Comparison of ENCODE assay signal across 1 cellular context in the genomic region with DNA sequence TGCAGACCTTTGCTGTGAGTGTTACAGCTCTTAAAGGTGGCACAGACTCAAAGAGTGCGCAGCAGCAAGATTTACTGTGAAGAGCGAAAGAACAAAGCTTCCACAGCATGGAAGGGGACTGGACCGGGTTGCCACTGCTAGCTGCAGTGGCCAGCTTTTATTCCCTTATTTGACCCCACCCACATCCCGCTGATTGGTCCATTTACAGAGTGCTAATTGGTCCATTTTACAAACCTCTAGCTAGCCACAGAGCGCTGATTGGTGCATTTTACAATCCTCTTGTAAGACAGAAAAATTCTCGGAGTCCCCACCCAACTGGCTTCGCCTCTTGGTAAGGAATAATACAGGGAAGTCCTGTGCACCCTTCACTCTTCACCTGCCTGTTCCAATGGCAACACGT.
TF ChIP-seq lines count a peak whose summit lies in the region.

No MANE protein-coding gene starts in this region.

TF ChIP-seq in K562, 482 proteins besides CTCF, POLR2A, EP300 and RAD21:
- peak; percentile 70 for TF ChIP-seq NFYB (IDR thresholded peaks at IDR 0.05; ENCODE audit: extremely low read depth, insufficient read length)
